Comparison of ENCODE assay signal across 8 cellular contexts in the genomic region with DNA sequence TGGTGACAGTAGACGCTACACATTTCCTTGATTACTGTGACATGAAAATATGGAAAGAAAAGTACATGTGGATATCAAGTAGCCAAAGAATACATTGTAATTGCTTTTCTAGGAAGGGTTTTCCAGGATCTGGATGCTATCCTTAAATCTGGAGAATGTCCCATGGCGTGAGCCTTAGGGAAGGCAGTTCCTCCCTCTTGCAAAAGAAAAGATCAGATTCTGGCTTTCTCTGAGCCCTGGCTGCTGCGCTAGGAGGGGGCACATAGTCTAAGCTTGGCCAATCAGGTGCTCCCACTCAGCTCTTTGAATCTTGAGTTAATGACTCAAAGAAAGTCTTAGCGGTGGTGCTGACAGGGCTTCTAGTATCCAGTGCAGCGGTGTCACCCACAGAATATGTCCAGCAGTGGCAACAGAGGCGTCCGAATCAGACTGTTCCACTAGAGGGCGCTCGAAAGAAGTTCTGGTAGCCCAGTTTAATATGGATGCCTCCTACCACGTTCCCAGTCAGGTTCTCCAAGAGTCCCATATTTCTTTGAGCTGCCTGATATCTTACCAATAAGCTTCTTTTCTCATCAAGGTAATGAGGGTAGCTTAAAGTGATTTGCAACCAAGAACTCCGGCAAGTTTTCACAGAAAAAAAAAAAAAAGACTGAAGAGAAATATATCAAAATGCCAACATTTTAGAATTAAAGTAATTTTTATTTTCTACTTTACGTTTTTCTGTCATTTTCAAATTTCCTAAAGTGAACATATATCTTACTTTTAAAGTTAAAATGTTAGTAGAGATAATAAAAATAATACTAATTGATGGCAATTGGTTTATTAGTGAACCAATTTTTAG.
DNase-seq lines count a peak whose midpoint lies in the region; ATAC-seq and TF ChIP-seq lines count a peak whose summit lies in the region.

No MANE protein-coding gene starts in this region.

- H3K4me3 Mint-ChIP-seq in neural progenitor cell: no peak overlapping the region

- H3K4me2 ChIP-seq in neural progenitor cell: peak overlapping the region; percentile 36

- DNase-seq in GM12865 (ENCODE audit: low read depth) (peak; percentile 58), HPDE6-E6E7 (ENCODE audit: extremely low spot score) (peak; percentile 64), OCI-M2 (lab: John Stamatoyannopoulos, UW; ENCODE audit: unreplicated experiment) (peak; percentile 85), fibroblast of mammary gland (ENCODE audit: low read depth) (peak; percentile 81), neural progenitor cell (ENCODE audit: low spot score) (peak; percentile 91), substantia nigra (lab: John Stamatoyannopoulos, UW) (peak in 43 of 49 donors; percentile 0 to 69 (median 34))
- DNase-seq in activated T-cell treated with anti-CD3 and anti-CD28 coated beads, Interleukin-2, amount 50 U/mL, for 1 hour: peak; percentile 56

- H3K36me3 ChIP-seq in neural progenitor cell: no peaks in the 10 kb centered on the region

- TF ChIP-seq CTCF in GM12865 (IDR thresholded peaks at IDR 0.05; ENCODE audit: insufficient read depth, low read depth, low read length, missing control alignments) (peak; percentile 67), fibroblast of mammary gland (conservative IDR thresholded peaks at IDR 0.05; ENCODE audit: control insufficient read depth, insufficient read depth, low read depth, low read length) (peak; percentile 75), neural progenitor cell (IDR thresholded peaks at IDR 0.05) (peak; percentile 89)

- peaks cover 4% of the 10 kb centered on the region for H3K4me1 Mint-ChIP-seq in neural progenitor cell

- peaks cover 4% of the 10 kb centered on the region for H3K4me1 ChIP-seq in neural progenitor cell

- no peaks in the 10 kb centered on the region for H3K79me2 ChIP-seq in neural progenitor cell (ENCODE audit: low read depth)

- no peaks in the 10 kb centered on the region for H3K36me3 Mint-ChIP-seq in neural progenitor cell

- no peaks in the 10 kb centered on the region for H3K9me3 ChIP-seq in neural progenitor cell (ENCODE audit: low read depth)

- no peak for ATAC-seq in GM19452 (IDR thresholded peaks at IDR 0.05; ENCODE audit: unreplicated experiment)

- H3K9ac ChIP-seq in neural progenitor cell: no peak overlapping the region

- H3K9me3 Mint-ChIP-seq in neural progenitor cell: peaks cover 2% of the 10 kb centered on the region

- no peaks in the 10 kb centered on the region for H3K27me3 Mint-ChIP-seq in neural progenitor cell (ENCODE audit: insufficient read depth, low read depth)

- H3K4me3 ChIP-seq in GM12865 (ENCODE audit: low read depth, low read length): no peak overlapping the region
- no peak overlapping the region for H3K4me3 ChIP-seq in fibroblast of mammary gland (ENCODE audit: control insufficient read depth, low read depth, low read length)
- no peak overlapping the region for H3K4me3 ChIP-seq in neural progenitor cell

- no peak overlapping the region for H3K27ac Mint-ChIP-seq in neural progenitor cell

- no peaks in the 10 kb centered on the region for H4K20me1 ChIP-seq in neural progenitor cell (ENCODE audit: low read depth)

- no peaks in the 10 kb centered on the region for H3K27me3 ChIP-seq in neural progenitor cell

- peaks cover 6% of the 10 kb centered on the region for H3F3A ChIP-seq in neural progenitor cell (ENCODE audit: low read depth)

- H3K27ac ChIP-seq in neural progenitor cell: no peak overlapping the region
- no peak overlapping the region for H3K27ac ChIP-seq in substantia nigra (ENCODE audit: low read depth, low read length, poor library complexity, severe bottlenecking)

- peak overlapping the region; percentile 90 for H2AFZ ChIP-seq in neural progenitor cell (replicated peaks)

Comparison
In these comparisons a context has a peak if more than half of its experiments do, and no peak if none do; other contexts are left out.
1. DNase-seq: peak in every context shown above with its lines; median percentile 91 in neural progenitor cell; 85 in OCI-M2; 81 in fibroblast of mammary gland; 64 in HPDE6-E6E7; 58 in GM12865; 56 in activated T-cell treated with anti-CD3 and anti-CD28 coated beads, Interleukin-2, amount 50 U/mL, for 1 hour; 34 in substantia nigra.